8 cellular contexts compared by ENCODE assay signal in genomic region chr10:74825033-74825370, GRCh38. TPM values are rescaled to one million over a fixed set of nuclear protein-coding genes. Genes with fewer than 3 reads are reported as not detected.
A peak's percentile ranks its signal among the peaks of the same experiment; 100 is the strongest.
DNase-seq lines count a peak whose midpoint lies in the region; ATAC-seq, FAIRE-seq and TF ChIP-seq lines count a peak whose summit lies in the region.

No MANE protein-coding gene starts in this region.

- H3K4me3 ChIP-seq in bronchial epithelial cell (ENCODE audit: low read depth, low read length) = peak overlapping the region; percentile 96
- H3K4me3 ChIP-seq in right lobe of liver = peak overlapping the region; percentile 83 to 90 (median 89)

- H3K4me1 ChIP-seq in right lobe of liver = peaks cover 0 to 5% (median 0%) of the 10 kb centered on the region in 4 donors

- no peak for TF ChIP-seq POLR2A in right lobe of liver (IDR thresholded peaks at IDR 0.05)

- H3K9me3 ChIP-seq in right lobe of liver = no peaks in the 10 kb centered on the region

- no peaks in the 10 kb centered on the region for H3K27me3 ChIP-seq in bronchial epithelial cell (ENCODE audit: control insufficient read depth, insufficient read depth, low read length)
- no peaks in the 10 kb centered on the region for H3K27me3 ChIP-seq in right lobe of liver

- DNase-seq in NCI-H1092 treated with DMSO at 0.1 percent for 48 hours (lab: John Stamatoyannopoulos, UW) = peak; percentile 8
- no peak for DNase-seq in NCI-H1092 (lab: John Stamatoyannopoulos, UW)
- peak; percentile 38 for DNase-seq in SK-N-DZ (ENCODE audit: low spot score)
- no peak for DNase-seq in bronchial epithelial cell (ENCODE audit: low read depth)
- DNase-seq in right lobe of liver = peak; percentile 49 to 64 (median 64)
- peak; percentile 47 for DNase-seq in stimulated activated CD4-positive, alpha-beta T cell treated with anti-CD3 and anti-CD28 coated beads, Interleukin-4, amount 100 ng/mL, for 1 hour
- DNase-seq in COR-L47 (lab: John Stamatoyannopoulos, UW) = no peak
- DNase-seq in SHP77 (lab: John Stamatoyannopoulos, UW) = no peak

- no peak for TF ChIP-seq CTCF in bronchial epithelial cell (IDR thresholded peaks at IDR 0.05; ENCODE audit: insufficient read depth, low read length, severe bottlenecking)
- no peak for TF ChIP-seq CTCF in right lobe of liver (IDR thresholded peaks at IDR 0.05)

- no peaks in the 10 kb centered on the region for H3K36me3 ChIP-seq in bronchial epithelial cell (ENCODE audit: control insufficient read depth, insufficient read depth, low read length)
- no peaks in the 10 kb centered on the region for H3K36me3 ChIP-seq in right lobe of liver

- H3K27ac ChIP-seq in right lobe of liver = peak overlapping the region in 2 of 3 donors; percentile 12 to 84

- no peak for FAIRE-seq in bronchial epithelial cell (lab: Jason Lieb, UNC)

- WGBS in right lobe of liver (ENCODE audit: insufficient coverage, low coverage, low lambda C conversion rate, missing lambda C conversion rate) = 0% methylated on average over 16 of the region's 35 CpGs

- no peak for ATAC-seq in right lobe of liver

- intact Hi-C loops in right lobe of liver (cut with DNase I) = no loop called here

RNA-seq across cellular contexts. Expression of gene KAT6B, which starts 1.4 kb away (rescaled TPM):
- polyA plus RNA-seq in SK-N-DZ (2014; cell fraction: cytosol; rRNA removed) = 3.1 and 4.4 TPM in 2 replicates
- 5.2 and 11.1 TPM in 2 replicates for polyA plus RNA-seq in SK-N-DZ (2014; cell fraction: nucleus; rRNA removed)
- total RNA-seq in bronchial epithelial cell (8.7 and 12.9 TPM in 2 replicates), right lobe of liver (10 to 100 TPM in 4 of 6 experiments, 1 to 10 TPM in 2; 9.2 to 17.1 (median 10.3) TPM)

Comparison
In these comparisons a context has a peak if more than half of its experiments do, and no peak if none do; other contexts are left out.
1. DNase-seq: peak in NCI-H1092 treated with DMSO at 0.1 percent for 48 hours (single experiment), SK-N-DZ (single experiment), right lobe of liver (3 of 3) and stimulated activated CD4-positive, alpha-beta T cell treated with anti-CD3 and anti-CD28 coated beads, Interleukin-4, amount 100 ng/mL, for 1 hour (single experiment); none in NCI-H1092 (single experiment), bronchial epithelial cell (single experiment), COR-L47 (single experiment) and SHP77 (0 of 2).